ENCODE assay signal across 8 cellular contexts in the genomic region with DNA sequence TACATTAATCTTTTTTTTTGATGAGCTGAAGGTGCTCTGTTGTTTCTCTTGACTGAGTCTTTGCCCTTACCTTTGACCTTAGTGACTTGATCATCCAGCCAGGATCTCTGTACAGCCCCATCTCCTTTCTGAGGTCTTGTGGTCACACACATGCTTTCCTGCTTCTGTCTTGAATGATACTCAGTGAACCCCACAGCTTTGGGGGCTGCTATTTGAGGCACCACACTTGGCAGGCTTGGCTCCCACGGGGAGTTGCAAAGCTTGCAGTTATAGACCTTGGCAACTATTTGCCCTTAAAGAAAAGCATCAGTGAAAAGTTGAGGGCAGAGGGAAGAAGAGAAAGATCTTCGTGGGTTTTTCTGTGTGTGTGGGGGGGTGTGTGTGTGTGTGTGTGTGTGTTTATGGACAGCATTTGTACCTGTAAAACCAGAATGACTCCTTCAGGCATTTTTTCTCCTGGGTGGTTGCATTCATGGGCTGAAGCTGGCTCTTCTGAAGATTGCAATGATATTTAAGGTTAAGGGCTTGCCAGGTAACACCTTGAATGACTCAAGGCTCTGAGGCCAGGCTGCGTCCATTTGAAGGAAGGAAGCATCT.
DNase-seq lines count a peak whose midpoint lies in the region; ATAC-seq lines count a peak whose summit lies in the region.

No MANE protein-coding gene starts in this region.

- H3K4me2 ChIP-seq in BLaER1: peak overlapping the region; percentile 75

- peaks cover 84% of the 10 kb centered on the region for H3K4me1 ChIP-seq in BLaER1

- H4K20me1 ChIP-seq in BLaER1: peaks cover 100% of the 10 kb centered on the region

- H3K9me3 ChIP-seq in BLaER1: no peaks in the 10 kb centered on the region

- ATAC-seq in GM19395 (IDR thresholded peaks at IDR 0.05; ENCODE audit: unreplicated experiment) (peak; percentile 55), HG03520 (IDR thresholded peaks at IDR 0.05; ENCODE audit: unreplicated experiment) (peak; percentile 39), HG02840 (IDR thresholded peaks at IDR 0.05; ENCODE audit: low FRiP score, unreplicated experiment) (no peak), HG02884 (IDR thresholded peaks at IDR 0.05; ENCODE audit: unreplicated experiment) (no peak)

- H3K4me3 ChIP-seq in BLaER1: peak overlapping the region; percentile 47; the same call in 1 of the 2 replicates

- H3K27ac ChIP-seq in BLaER1: peak overlapping the region; percentile 77; the same call in 1 of the 2 replicates

- no peaks in the 10 kb centered on the region for H3K27me3 ChIP-seq in BLaER1

- H3K9ac ChIP-seq in BLaER1: peak overlapping the region; percentile 67

- H3K36me3 ChIP-seq in BLaER1: peaks cover 70% of the 10 kb centered on the region

- DNase-seq in glomerular visceral epithelial cell (ENCODE audit: extremely low spot score) (peak; percentile 37), amniotic stem cell (lab: John Stamatoyannopoulos, UW) (no peak), NCI-H1092 treated with DMSO at 0.1 percent for 48 hours (lab: John Stamatoyannopoulos, UW) (no peak)

Comparison
In these comparisons a context has a peak if more than half of its experiments do, and no peak if none do; other contexts are left out.
1. ATAC-seq: peak in GM19395 (single experiment) and HG03520 (single experiment); none in HG02840 (single experiment) and HG02884 (single experiment).